13 cellular contexts compared by ENCODE assay signal in the genomic region with DNA sequence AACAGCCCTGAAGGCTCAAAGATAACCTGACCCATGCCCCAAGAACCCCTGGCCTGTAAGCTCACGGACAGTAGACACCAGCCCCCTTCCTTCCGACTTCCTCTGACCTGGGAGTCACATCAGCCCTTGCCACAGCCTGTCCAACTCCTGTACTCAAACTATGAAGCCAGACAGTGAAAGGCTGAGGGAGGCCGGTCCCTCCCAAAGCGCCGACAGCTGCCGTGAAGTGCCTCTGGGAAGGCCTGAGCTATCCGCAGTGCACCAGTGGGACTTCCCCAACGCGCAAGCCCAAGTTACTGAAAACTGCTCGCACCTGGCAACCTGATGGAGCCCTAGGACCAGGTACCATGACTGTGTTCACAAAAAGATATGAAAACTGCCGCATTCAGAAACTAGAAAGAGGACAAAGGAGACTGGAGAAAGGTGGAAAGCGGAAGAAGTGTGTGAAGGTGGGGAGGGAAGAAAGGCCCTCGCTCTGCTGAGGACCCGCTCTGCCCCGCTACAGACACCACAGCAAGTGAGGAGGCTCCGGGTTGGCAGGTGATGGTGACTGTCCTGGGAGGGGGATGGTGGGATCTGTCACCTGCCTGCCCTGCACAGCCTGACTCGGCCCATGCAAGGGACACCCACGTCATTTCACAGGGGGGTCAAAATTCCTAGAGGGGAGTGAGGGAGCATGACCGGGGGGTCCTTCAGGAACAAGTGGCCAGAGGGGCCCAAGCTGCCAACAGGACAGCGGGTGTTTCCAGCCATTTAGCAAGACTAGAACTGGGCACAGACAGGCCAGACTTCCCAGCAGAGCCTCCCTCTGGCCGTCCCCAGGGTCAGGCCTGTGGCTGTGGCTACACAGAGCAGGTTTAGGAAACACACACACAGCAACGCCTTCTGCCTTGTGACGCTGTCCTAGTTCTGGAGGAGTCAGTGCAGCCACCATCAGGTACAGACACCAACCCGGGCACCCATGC. TPM values are rescaled to one million over a fixed set of nuclear protein-coding genes. Genes with fewer than 3 reads are reported as not detected.
DNase-seq lines count a peak whose midpoint lies in the region; ATAC-seq and TF ChIP-seq lines count a peak whose summit lies in the region.
"Had no signal": no experiment of that assay in that cellular context is flagged by ENCODE, and none has a peak within 500 bp of the region (broad histone marks: within the 10 kb centered on the region; RNA-seq: fewer than 3 reads in every experiment).

No MANE protein-coding gene starts in this region.

- no peak for TF ChIP-seq CTCF in endothelial cell (IDR thresholded peaks at IDR 0.05; ENCODE audit: unreplicated experiment)
- TF ChIP-seq CTCF in progenitor cell of endocrine pancreas (IDR thresholded peaks at IDR 0.05; ENCODE audit: unreplicated experiment) = no peak

- no peaks in the 10 kb centered on the region for H3K9me3 Mint-ChIP-seq in endothelial cell (ENCODE audit: unreplicated experiment)
- no peaks in the 10 kb centered on the region for H3K9me3 Mint-ChIP-seq in progenitor cell of endocrine pancreas (ENCODE audit: low read depth)
- H3K9me3 Mint-ChIP-seq: CD4-positive, alpha-beta T cell had no signal

- H3K4me3 Mint-ChIP-seq in endothelial cell (ENCODE audit: unreplicated experiment) (peak overlapping the region; percentile 78), progenitor cell of endocrine pancreas (ENCODE audit: low read depth) (no peak overlapping the region)
- H3K4me3 Mint-ChIP-seq: CD4-positive, alpha-beta T cell had no signal

- ATAC-seq in Right ventricle myocardium superior (ENCODE audit: poor library complexity) = no peak
- no peak for ATAC-seq in Right ventricle myocardium inferior
- ATAC-seq in HG02938 (IDR thresholded peaks at IDR 0.05; ENCODE audit: unreplicated experiment) = no peak
- no peak for ATAC-seq in HG03442 (IDR thresholded peaks at IDR 0.05; ENCODE audit: unreplicated experiment)
- ATAC-seq: Panc1 had no signal

- H3K36me3 Mint-ChIP-seq in endothelial cell (ENCODE audit: low read depth, unreplicated experiment) = peaks cover 44% of the 10 kb centered on the region
- H3K36me3 Mint-ChIP-seq in progenitor cell of endocrine pancreas (ENCODE audit: insufficient read depth) = peaks cover 36% of the 10 kb centered on the region

- peaks cover 3% of the 10 kb centered on the region for H3K4me1 Mint-ChIP-seq in endothelial cell (ENCODE audit: unreplicated experiment)
- H3K4me1 Mint-ChIP-seq in progenitor cell of endocrine pancreas (ENCODE audit: low read depth) = no peaks in the 10 kb centered on the region

- H3K27me3 Mint-ChIP-seq in endothelial cell (ENCODE audit: unreplicated experiment) (peaks cover 23% of the 10 kb centered on the region), progenitor cell of endocrine pancreas (no peaks in the 10 kb centered on the region)
- H3K27me3 Mint-ChIP-seq: CD4-positive, alpha-beta T cell had no signal

- intact Hi-C loops in Right ventricle myocardium superior (cut with DNase I) (no loop called here), Right ventricle myocardium inferior (cut with DNase I) (no loop called here)

- DNase-seq in Right ventricle myocardium superior (peak; percentile 32), Right ventricle myocardium inferior (ENCODE audit: missing footprints) (no peak), endothelial cell (ENCODE audit: low spot score) (no peak), progenitor cell of endocrine pancreas (ENCODE audit: low spot score, unreplicated experiment) (no peak)
- no peak for DNase-seq in stimulated activated CD4-positive, alpha-beta T cell treated with anti-CD3 and anti-CD28 coated beads, Interleukin-4, amount 100 ng/mL, for 24 hours
- DNase-seq: CD4-positive, alpha-beta T cell; DMS153; GDM1; MV-4-11; NCI-H1694 treated with DMSO at 0.1 percent for 48 hours had no signal

- H3K27ac Mint-ChIP-seq in endothelial cell (ENCODE audit: unreplicated experiment) (peak overlapping the region; percentile 48), progenitor cell of endocrine pancreas (peak overlapping the region; percentile 73)
- H3K27ac Mint-ChIP-seq: CD4-positive, alpha-beta T cell had no signal

RNA-seq across cellular contexts. Expression of gene TRAP1, which starts 13.1 kb away (rescaled TPM):
- total RNA-seq in Right ventricle myocardium superior (146 TPM), Right ventricle myocardium inferior (134 TPM), endothelial cell (ENCODE audit: unreplicated experiment) (104 TPM), progenitor cell of endocrine pancreas (212 and 216 TPM in 2 replicates)
